Comparison of ENCODE assay signal across 28 cellular contexts in genomic region chr11:85704967-85705366, GRCh38. TPM values are rescaled to one million over a fixed set of nuclear protein-coding genes. Genes with fewer than 3 reads are reported as not detected.
"Had no signal": no experiment of that assay in that cellular context is flagged by ENCODE, and none has a peak within 500 bp of the region (broad histone marks: within the 10 kb centered on the region; RNA-seq: fewer than 3 reads in every experiment).

No MANE protein-coding gene starts in this region.

- H3K9me3 ChIP-seq: breast epithelium, esophagus squamous epithelium, heart right ventricle, mucosa of descending colon, ovary, thyroid gland, upper lobe of right lung had no signal

- H3K4me3 ChIP-seq: breast epithelium, esophagus squamous epithelium, heart right ventricle, mucosa of descending colon, ovary, skin epidermis, thyroid gland, upper lobe of right lung had no signal

- H3K27ac ChIP-seq: breast epithelium, epithelial cell of prostate, heart right ventricle, ovary, skin epidermis, thyroid gland, upper lobe of right lung, WERI-Rb-1 had no signal

- H3K36me3 ChIP-seq: breast epithelium, esophagus squamous epithelium, ovary, thyroid gland, upper lobe of right lung, WERI-Rb-1 had no signal

- ATAC-seq: activated CD4-positive, CD25-positive, alpha-beta regulatory T cell treated with anti-CD3 and anti-CD28 coated beads, Interleukin-2, amount 50 U/mL, for 24 hours; mucosa of descending colon; sciatic nerve; stimulated activated naive CD8-positive, alpha-beta T cell treated with anti-CD3 and anti-CD28 coated beads, Interleukin-15, amount 100 ng/mL, for 72 hours; upper lobe of right lung had no signal

- H3K27me3 ChIP-seq: breast epithelium, esophagus squamous epithelium, heart right ventricle, ovary, thyroid gland, upper lobe of right lung had no signal

- H3K4me1 ChIP-seq: breast epithelium, esophagus squamous epithelium, upper lobe of right lung had no signal

- DNase-seq: activated CD4-positive, alpha-beta T cell treated with anti-CD3 and anti-CD28 coated beads for 48 hours; activated CD4-positive, alpha-beta T cell treated with anti-CD3 and anti-CD28 coated beads, Interleukin-2, amount 50 U/mL, for 48 hours; activated CD8-positive, alpha-beta memory T cell treated with anti-CD3 and anti-CD28 coated beads for 24 hours; activated gamma-delta T cell; activated naive CD4-positive, alpha-beta T cell treated with anti-CD3 and anti-CD28 coated beads, Interleukin-2, amount 10 ng/mL, durations not matched to agents 7 days and 5 days; activated naive CD8-positive, alpha-beta T cell treated with anti-CD3 and anti-CD28 coated beads, Interleukin-2, amount 10 ng/mL, durations not matched to agents 7 days and 5 days; central memory CD4-positive, alpha-beta T cell; effector CD4-positive, alpha-beta T cell; esophagus squamous epithelium; foreskin melanocyte; heart right ventricle; mucosa of descending colon; ovary; stimulated activated CD4-positive, alpha-beta T cell treated with anti-CD3 and anti-CD28 coated beads, Interleukin-12 subunit alpha, Interleukin-12 subunit beta, amount 100 ng/mL, for 4 hours; stimulated activated CD4-positive, alpha-beta T cell treated with anti-CD3 and anti-CD28 coated beads, Interleukin-4, amount 100 ng/mL, for 1 hour; stimulated activated naive CD8-positive, alpha-beta T cell treated with anti-CD3 and anti-CD28 coated beads, Interleukin-15, amount 100 ng/mL, for 72 hours; substantia nigra; T-helper 9 cell; thyroid gland; upper lobe of right lung; WERI-Rb-1 had no signal

RNA-seq across cellular contexts. Expression of gene CCDC89, which starts 19.0 kb away (rescaled TPM):
- total RNA-seq: progenitor cell of endocrine pancreas had no signal
- polyA plus RNA-seq: neural cell had no signal
